In genomic region chr3:53493618-53493996, GRCh38 we compare ENCODE assay signal across 1 cellular context.
TF ChIP-seq lines count a peak whose summit lies in the region.

No MANE protein-coding gene starts in this region.

TF ChIP-seq in H1, 55 proteins besides CTCF, POLR2A, EP300 and RAD21 (continued from another document):
- TF ChIP-seq CHD7 (IDR thresholded peaks at IDR 0.05; ENCODE audit: insufficient replicate concordance, low read length) (no peak), KDM5A (IDR thresholded peaks at IDR 0.05; ENCODE audit: low read length) (no peak), KDM4A (IDR thresholded peaks at IDR 0.05; ENCODE audit: low read depth, low read length, severe bottlenecking) (no peak), MAX (IDR thresholded peaks at IDR 0.05) (peak; percentile 21; the same call in 1 of the 2 replicates)
